In the genomic region with DNA sequence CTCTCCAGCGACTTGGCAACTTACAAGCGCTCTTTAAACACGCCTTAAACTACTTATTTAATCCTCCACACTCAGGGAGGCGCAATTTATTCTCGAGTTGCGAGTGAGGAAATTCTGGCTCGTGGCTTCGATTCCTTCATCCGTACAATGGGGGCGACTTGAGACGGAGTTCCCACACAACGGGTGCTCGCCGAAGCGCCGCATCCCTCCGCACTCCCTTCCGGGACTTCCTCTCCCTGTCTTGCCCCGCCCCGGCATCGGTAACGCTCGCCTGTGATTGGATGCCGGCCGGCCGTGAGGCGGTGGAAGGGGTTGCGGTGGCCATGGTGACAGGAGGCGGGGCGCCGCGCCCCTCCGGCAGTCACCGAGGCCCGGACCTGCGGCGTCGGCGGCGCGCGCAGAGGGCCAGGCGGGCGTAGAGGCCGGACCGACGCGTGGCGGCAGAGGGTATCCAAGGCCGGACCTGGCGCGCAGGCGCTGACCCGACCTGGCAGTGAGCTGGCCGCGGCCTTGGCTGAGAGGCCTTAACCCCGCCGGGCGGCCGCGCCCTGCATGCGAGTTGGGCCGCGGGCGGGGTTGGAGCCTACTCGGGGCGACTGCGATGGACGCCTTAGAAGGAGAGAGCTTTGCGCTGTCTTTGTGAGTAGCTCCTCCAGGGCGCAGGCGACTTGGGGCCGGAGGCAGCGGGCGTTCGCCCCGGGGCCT, we compare ENCODE assay signal across 8 cellular contexts. TPM values are rescaled to one million over a fixed set of nuclear protein-coding genes. Genes with fewer than 3 reads are reported as not detected.
DNase-seq lines count a peak whose midpoint lies in the region; ATAC-seq, FAIRE-seq and TF ChIP-seq lines count a peak whose summit lies in the region.

A gene (plus strand): TSS at position 493 of the 705 bp plus-strand sequence. CDS start 109 bp downstream, at position 602.

- H3K9ac ChIP-seq in smooth muscle cell (ENCODE audit: low read depth) = peak within 1 kb of the TSS; percentile 85

- WGBS in smooth muscle cell (ENCODE audit: low lambda C conversion rate) = under 1% methylated on average over 66 of the region's 77 CpGs

- H3K27me3 ChIP-seq in bronchial epithelial cell (ENCODE audit: control insufficient read depth, insufficient read depth, low read length) (no peaks in the 10 kb centered on the region), smooth muscle cell (ENCODE audit: low read depth) (no peaks in the 10 kb centered on the region)

- peaks cover 4% of the 10 kb centered on the region for H3K4me1 ChIP-seq in smooth muscle cell (ENCODE audit: low read depth)

- POLR2A ChIA-PET in AG04449 (lab: Yijun Ruan, JAX) = interaction anchor here (0.7 to 1.5 kb wide), 5 partner anchors 9 to 59 kb away, joined by 3 to 11 read pairs (median 3); a partner anchor contains a TSS

- H2AFZ ChIP-seq in smooth muscle cell (ENCODE audit: low read depth) = peak within 1 kb of the TSS; percentile 83

- CTCF ChIA-PET in AG04449 (lab: Yijun Ruan, JAX) = interaction anchor here (1.0 to 2.0 kb wide), 4 partner anchors 9 to 172 kb away, joined by 3 to 7 read pairs (median 4); a partner anchor contains a TSS

- peak; percentile 72 for DNase-seq in AG04449 (ENCODE audit: low read depth, low spot score)
- DNase-seq in NCI-H2227 (lab: John Stamatoyannopoulos, UW; ENCODE audit: unreplicated experiment) = peak; percentile 96
- DNase-seq in bronchial epithelial cell (ENCODE audit: low read depth) = peak; percentile 92
- DNase-seq in iPS-NIHi11 (ENCODE audit: low spot score) = peak; percentile 100
- DNase-seq in smooth muscle cell (lab: John Stamatoyannopoulos, UW; ENCODE audit: unreplicated experiment) = peak; percentile 84

- peaks cover 28% of the 10 kb centered on the region for H3F3A ChIP-seq in smooth muscle cell (ENCODE audit: low read depth)

- peak; percentile 13 for FAIRE-seq in bronchial epithelial cell (lab: Jason Lieb, UNC)

- TF ChIP-seq CTCF in AG04449 (IDR thresholded peaks at IDR 0.05; ENCODE audit: insufficient read depth, low read length, missing control alignments) (no peak), WI38 (IDR thresholded peaks at IDR 0.05; ENCODE audit: low read depth, low read length) (no peak), bronchial epithelial cell (IDR thresholded peaks at IDR 0.05; ENCODE audit: insufficient read depth, low read length, severe bottlenecking) (peak; percentile 24), smooth muscle cell (IDR thresholded peaks at IDR 0.05; ENCODE audit: borderline replicate concordance, insufficient read depth, poor library complexity, severe bottlenecking) (no peak)

- peaks cover 4% of the 10 kb centered on the region for H3K36me3 ChIP-seq in bronchial epithelial cell (ENCODE audit: control insufficient read depth, insufficient read depth, low read length)
- peaks cover 8% of the 10 kb centered on the region for H3K36me3 ChIP-seq in smooth muscle cell (ENCODE audit: low read depth)

- peak within 1 kb of the TSS; percentile 97 for H3K4me2 ChIP-seq in smooth muscle cell

- H3K9me3 ChIP-seq in smooth muscle cell (replicated peaks; ENCODE audit: low read depth) = no peaks in the 10 kb centered on the region

- H3K4me3 ChIP-seq in AG04449 (ENCODE audit: low read depth, low read length) (peak within 1 kb of the TSS; percentile 70), WI38 (ENCODE audit: low read depth, low read length) (peak within 1 kb of the TSS; percentile 82), bronchial epithelial cell (ENCODE audit: low read depth, low read length) (peak within 1 kb of the TSS; percentile 78), smooth muscle cell (peak within 1 kb of the TSS; percentile 88)

- peaks cover 14% of the 10 kb centered on the region for H3K79me2 ChIP-seq in smooth muscle cell (ENCODE audit: low read depth)

- H3K27ac ChIP-seq in smooth muscle cell (ENCODE audit: low read depth) = peak within 1 kb of the TSS; percentile 70

- H4K20me1 ChIP-seq in smooth muscle cell (ENCODE audit: low read depth) = no peaks in the 10 kb centered on the region

- peak; percentile 80 for ATAC-seq in GM18870 (IDR thresholded peaks at IDR 0.05; ENCODE audit: unreplicated experiment)
- peak; percentile 93 for ATAC-seq in HG03135 (IDR thresholded peaks at IDR 0.05; ENCODE audit: unreplicated experiment)

RNA-seq across cellular contexts. Expression of the gene that starts here (rescaled TPM):
- 63.8 and 71.3 TPM in 2 replicates for total RNA-seq in bronchial epithelial cell
- 78.1 and 85.6 TPM in 2 replicates for total RNA-seq in smooth muscle cell
- polyA plus RNA-seq in smooth muscle cell = 68.9 and 88.0 TPM in 2 replicates

Comparison
In these comparisons a context has a peak if more than half of its experiments do, and no peak if none do; other contexts are left out.
1. Peak in every context shown above with its lines: DNase-seq, ATAC-seq, H3K4me3 ChIP-seq and H3K27ac ChIP-seq.